In the genomic region with DNA sequence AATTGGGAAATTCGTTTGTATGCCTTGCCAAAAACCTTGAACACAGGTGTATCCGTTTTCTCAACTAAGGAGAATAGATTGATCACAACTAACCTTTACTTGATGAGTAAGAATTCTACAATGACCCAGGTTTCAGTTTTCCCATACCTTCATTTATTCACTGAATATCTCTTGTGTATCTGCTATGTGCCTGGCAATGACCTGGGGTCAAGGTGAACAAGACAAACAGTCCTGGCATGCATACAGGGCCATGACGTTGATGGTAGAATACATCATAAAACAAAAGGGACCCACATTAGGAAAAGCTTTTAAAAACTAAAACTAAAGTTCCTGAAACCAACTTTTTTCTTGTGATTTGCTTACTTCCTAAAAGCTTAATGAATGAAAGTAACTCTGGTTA, we compare ENCODE assay signal across 21 cellular contexts. TPM values are rescaled to one million over a fixed set of nuclear protein-coding genes. Genes with fewer than 3 reads are reported as not detected.
A peak's percentile ranks its signal among the peaks of the same experiment; 100 is the strongest.
DNase-seq lines count a peak whose midpoint lies in the region; ATAC-seq, FAIRE-seq and TF ChIP-seq lines count a peak whose summit lies in the region.
"Had no signal": no experiment of that assay in that cellular context is flagged by ENCODE, and none has a peak within 500 bp of the region (broad histone marks: within the 10 kb centered on the region; RNA-seq: fewer than 3 reads in every experiment).

No MANE protein-coding gene starts in this region.

- FAIRE-seq in HepG2 (lab: Jason Lieb, UNC), result no peak
- FAIRE-seq: A204.1, D721Med, G401.6, GM12891, GM18507 had no signal

- no peak for TF ChIP-seq POLR2A in HepG2 (IDR thresholded peaks at IDR 0.05; ENCODE audit: insufficient read depth in 1 of 2, low read depth in 2 of 2, low read length in 2 of 2)

- CTCF ChIA-PET in HepG2 (lab: Yijun Ruan, JAX; ENCODE audit: low intra/inter-chr PET ratio, low total read pairs), result no interaction called here

- H3K4me3 ChIP-seq in liver (ENCODE audit: low read depth in 1 of 3, low read length in 3 of 3) (no peak overlapping the region), HepG2 (replicated peaks in 1 of 3; ENCODE audit: insufficient read depth in 1 of 3, low read depth in 2 of 3, low read length in 3 of 3) (no peak overlapping the region), WERI-Rb-1 (ENCODE audit: low read depth, low read length) (no peak overlapping the region)

- in situ Hi-C loops in HepG2 (cut with HindIII; ENCODE audit: extremely low pct_ligation_motif_present, low pct_unique_long_range_greater_than_20kb), result no loop called here

- TF ChIP-seq CTCF in liver (IDR thresholded peaks at IDR 0.05; ENCODE audit: low read depth, low read length, missing input control) (no peak), HepG2 (CRISPR knock-in tag; IDR thresholded peaks at IDR 0.05) (no peak), WERI-Rb-1 (IDR thresholded peaks at IDR 0.05; ENCODE audit: low read depth, low read length) (no peak)

- H3K36me3 ChIP-seq in liver (ENCODE audit: control insufficient read depth in 4 of 4, insufficient read depth in 3 of 4, low read depth in 1 of 4, low read length in 3 of 4), result peaks cover 11 to 49% (median 43%) of the 10 kb centered on the region in 4 donors
- H3K36me3 ChIP-seq in HepG2 (replicated peaks in 1 of 2; ENCODE audit: control insufficient read depth in 1 of 2, insufficient read depth in 2 of 2, low read length in 2 of 2), result peaks cover 17 to 65% of the 10 kb centered on the region in 2 experiments; a peak in 4 of 5 replicates
- peaks cover 72% of the 10 kb centered on the region for H3K36me3 ChIP-seq in WERI-Rb-1

- no peak overlapping the region for H3K4me2 ChIP-seq in HepG2 (ENCODE audit: low read depth, low read length)

- no TSS peak for BruUV-seq in HepG2 (replicated peaks; lab: Mats Ljungman, UMichigan)

- DNase-seq in HepG2 (ENCODE audit: low spot score) (no peak), WERI-Rb-1 (no peak), left lobe of liver (ENCODE audit: low spot score) (no peak), hippocampal formation (lab: John Stamatoyannopoulos, UW) (no peak)
- DNase-seq: ACHN; BE2C; C1 segment of cervical spinal cord; Caco-2; CD4-positive, alpha-beta T cell; GOT3; H7; HFFc6 had no signal

- TF ChIP-seq RAD21 in liver (IDR thresholded peaks at IDR 0.05) (no peak), HepG2 (CRISPR knock-in tag; IDR thresholded peaks at IDR 0.05) (no peak)

- H3K9me3 ChIP-seq in liver (ENCODE audit: control insufficient read depth in 4 of 4, low read length in 3 of 4) (no peaks in the 10 kb centered on the region), HepG2 (ENCODE audit: low read length) (no peaks in the 10 kb centered on the region), WERI-Rb-1 (ENCODE audit: severe bottlenecking) (no peaks in the 10 kb centered on the region)
- H3K9me3 ChIP-seq: BE2C, Caco-2 had no signal

- no peaks in the 10 kb centered on the region for H3K79me2 ChIP-seq in HepG2 (ENCODE audit: insufficient read depth, low read length)

- H3K4me1 ChIP-seq in liver (ENCODE audit: control insufficient read depth in 4 of 4, insufficient read depth in 4 of 4, low read length in 3 of 4), result peaks cover 0 to 21% (median 12%) of the 10 kb centered on the region in 4 donors
- no peaks in the 10 kb centered on the region for H3K4me1 ChIP-seq in HepG2 (ENCODE audit: insufficient read depth, low read length)
- H3K4me1 ChIP-seq: Caco-2 had no signal

- H3K27ac ChIP-seq in liver (ENCODE audit: low read depth in 1 of 2, low read length in 2 of 2) (no peak overlapping the region), HepG2 (ENCODE audit: extremely low read length, insufficient read depth, low read length) (no peak overlapping the region), WERI-Rb-1 (peak overlapping the region; percentile 78)

- POLR2A ChIA-PET in HepG2 (lab: Yijun Ruan, JAX), result no interaction called here

- WGBS in liver, result 35% methylated on average over 3 of the region's 3 CpGs
- WGBS in HepG2 (ENCODE audit: low lambda C conversion rate), result 60% methylated on average over 3 of the region's 3 CpGs

- TF ChIP-seq EP300 in HepG2 (IDR thresholded peaks at IDR 0.05; ENCODE audit: low read depth in 2 of 2, low read length in 2 of 2) (no peak), HepG2 (CRISPR knock-in tag; IDR thresholded peaks at IDR 0.05; ENCODE audit: borderline replicate concordance) (no peak)

- H3K27me3 ChIP-seq in liver (ENCODE audit: control insufficient read depth in 4 of 4, insufficient read depth in 4 of 4, low read length in 3 of 4) (no peaks in the 10 kb centered on the region), HepG2 (ENCODE audit: control insufficient read depth in 1 of 2, insufficient read depth in 2 of 2, low read length in 2 of 2) (no peaks in the 10 kb centered on the region), WERI-Rb-1 (ENCODE audit: insufficient read depth, low read depth, severe bottlenecking) (no peaks in the 10 kb centered on the region)
- H3K27me3 ChIP-seq: BE2C had no signal

- H2AFZ ChIP-seq in HepG2 (ENCODE audit: low read length), result no peak overlapping the region

- no peaks in the 10 kb centered on the region for H4K20me1 ChIP-seq in HepG2 (ENCODE audit: insufficient read depth, low read length)

- H3K9ac ChIP-seq in liver (ENCODE audit: low read depth in 1 of 2, low read length in 2 of 2) (no peak overlapping the region), HepG2 (ENCODE audit: insufficient read depth, low read depth, low read length) (no peak overlapping the region)

- no peak for ATAC-seq in HepG2
- ATAC-seq in left lobe of liver, result peak; percentile 43
- ATAC-seq in GM21447 (IDR thresholded peaks at IDR 0.05; ENCODE audit: unreplicated experiment), result no peak
- no peak for ATAC-seq in GM18519 (IDR thresholded peaks at IDR 0.05; ENCODE audit: low FRiP score, unreplicated experiment)
- ATAC-seq: HCT116 had no signal

- intact Hi-C loops in HepG2 (cut with micrococcal nuclease; ENCODE audit: unreplicated experiment), result no loop called here

TF ChIP-seq in liver, 16 proteins besides CTCF, POLR2A, EP300 and RAD21 (continues in another document):
- TF ChIP-seq, protein P1, sequence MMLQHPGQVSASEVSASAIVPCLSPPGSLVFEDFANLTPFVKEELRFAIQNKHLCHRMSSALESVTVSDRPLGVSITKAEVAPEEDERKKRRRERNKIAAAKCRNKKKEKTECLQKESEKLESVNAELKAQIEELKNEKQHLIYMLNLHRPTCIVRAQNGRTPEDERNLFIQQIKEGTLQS (IDR thresholded peaks at IDR 0.05), result no peak

TF ChIP-seq in HepG2, 621 proteins besides CTCF, POLR2A, EP300 and RAD21 (continues in another document):
- TF ChIP-seq LCORL (IDR thresholded peaks at IDR 0.05) (no peak), LCORL (CRISPR knock-in tag; IDR thresholded peaks at IDR 0.05) (no peak), NFE2L1 (CRISPR knock-in tag; IDR thresholded peaks at IDR 0.05; ENCODE audit: borderline replicate concordance) (no peak)

RNA-seq across cellular contexts. Expression of a gene that starts 32.1 kb away (rescaled TPM):
- total RNA-seq in liver, result 10 to 100 TPM; 26.3 to 29.2 TPM
- 10 to 100 TPM; 11.3 to 15.6 TPM for polyA plus RNA-seq in liver
- total RNA-seq in HepG2 (2016; rRNA removed; fragmentation: Illumina TruSeq; extraction: Trizol), result 67.6 and 68.7 TPM in 2 replicates
- 16.6 and 19.3 TPM in 2 replicates for total RNA-seq in HepG2 (2016; cell fraction: cytosol; rRNA removed; fragmentation: Illumina TruSeq; extraction: Trizol; ENCODE audit: low read depth)
- 64.1 and 68.9 TPM in 2 replicates for total RNA-seq in HepG2 (2016; cell fraction: insoluble cytoplasmic fraction; rRNA removed; fragmentation: Illumina TruSeq; extraction: Trizol)
- total RNA-seq in HepG2 (2016; cell fraction: membrane; rRNA removed; fragmentation: Illumina TruSeq; extraction: Trizol), result 19.3 and 22.8 TPM in 2 replicates
- total RNA-seq in HepG2 (2016; cell fraction: nucleus; rRNA removed; fragmentation: Illumina TruSeq; extraction: Trizol), result 56.2 and 67.2 TPM in 2 replicates
- 37.4 and 48.4 TPM in 2 replicates for polyA plus RNA-seq in HepG2 (2011; rRNA removed)
- polyA plus RNA-seq in HepG2 (2011; cell fraction: cytosol; rRNA removed), result 33.5 and 35.4 TPM in 2 replicates
- polyA plus RNA-seq in HepG2 (2011; cell fraction: nucleus; rRNA removed), result 128 and 156 TPM in 2 replicates
- 38.0 and 43.1 TPM in 2 replicates for polyA plus RNA-seq in HepG2 (2012)
- 7.9 and 8.4 TPM in 2 replicates for polyA plus RNA-seq in HepG2 (2016; cell fraction: cytosol; fragmentation: Illumina TruSeq; extraction: Trizol; ENCODE audit: low read depth)
- 64.7 and 72.3 TPM in 2 replicates for polyA plus RNA-seq in HepG2 (2016; cell fraction: insoluble cytoplasmic fraction; fragmentation: Illumina TruSeq; extraction: Trizol; ENCODE audit: low read depth)
- polyA plus RNA-seq in HepG2 (2016; cell fraction: membrane; fragmentation: Illumina TruSeq; extraction: Trizol; ENCODE audit: low read depth), result 9.4 and 13.9 TPM in 2 replicates
- 144 and 154 TPM in 2 replicates for polyA plus RNA-seq in HepG2 (2016; cell fraction: nucleus; fragmentation: Illumina TruSeq; extraction: Trizol; ENCODE audit: insufficient read depth, low read depth)
- polyA minus RNA-seq in HepG2 (2011; rRNA and poly(A)+ RNA removed; ENCODE audit: low replicate concordance), result 34.2 and 70.1 TPM in 2 replicates
- 21.7 and 22.2 TPM in 2 replicates for polyA minus RNA-seq in HepG2 (2011; cell fraction: cytosol; rRNA and poly(A)+ RNA removed)
- 95.5 and 98.0 TPM in 2 replicates for polyA minus RNA-seq in HepG2 (2011; cell fraction: nucleus; rRNA and poly(A)+ RNA removed)
- 17.2 TPM for total RNA-seq in left lobe of liver

RNA-seq across cellular contexts. Expression of a gene that starts 57.3 kb away (rescaled TPM):
- not detected for total RNA-seq in liver
- under 1 TPM; 0.06 to 0.07 TPM for polyA plus RNA-seq in liver
- total RNA-seq in HepG2 (2016; rRNA removed; fragmentation: Illumina TruSeq; extraction: Trizol), result not detected in 2 replicates
- not detected in 2 replicates for total RNA-seq in HepG2 (2016; cell fraction: cytosol; rRNA removed; fragmentation: Illumina TruSeq; extraction: Trizol; ENCODE audit: low read depth)
- total RNA-seq in HepG2 (2016; cell fraction: insoluble cytoplasmic fraction; rRNA removed; fragmentation: Illumina TruSeq; extraction: Trizol), result not detected in 2 replicates
- total RNA-seq in HepG2 (2016; cell fraction: membrane; rRNA removed; fragmentation: Illumina TruSeq; extraction: Trizol), result not detected in 2 replicates
- total RNA-seq in HepG2 (2016; cell fraction: nucleus; rRNA removed; fragmentation: Illumina TruSeq; extraction: Trizol), result not detected in 2 replicates
- polyA plus RNA-seq in HepG2 (2011; rRNA removed), result not detected in 2 replicates
- not detected in 2 replicates for polyA plus RNA-seq in HepG2 (2011; cell fraction: cytosol; rRNA removed)
- not detected in 2 replicates for polyA plus RNA-seq in HepG2 (2011; cell fraction: nucleus; rRNA removed)
- not detected in 2 replicates for polyA plus RNA-seq in HepG2 (2012)
- not detected in 2 replicates for polyA plus RNA-seq in HepG2 (2016; cell fraction: cytosol; fragmentation: Illumina TruSeq; extraction: Trizol; ENCODE audit: low read depth)
- not detected in 2 replicates for polyA plus RNA-seq in HepG2 (2016; cell fraction: insoluble cytoplasmic fraction; fragmentation: Illumina TruSeq; extraction: Trizol; ENCODE audit: low read depth)
- not detected in 2 replicates for polyA plus RNA-seq in HepG2 (2016; cell fraction: membrane; fragmentation: Illumina TruSeq; extraction: Trizol; ENCODE audit: low read depth)
- not detected in 2 replicates for polyA plus RNA-seq in HepG2 (2016; cell fraction: nucleus; fragmentation: Illumina TruSeq; extraction: Trizol; ENCODE audit: insufficient read depth, low read depth)
- polyA minus RNA-seq in HepG2 (2011; rRNA and poly(A)+ RNA removed; ENCODE audit: low replicate concordance), result not detected in 2 replicates
- polyA minus RNA-seq in HepG2 (2011; cell fraction: cytosol; rRNA and poly(A)+ RNA removed), result not detected in 2 replicates
- polyA minus RNA-seq in HepG2 (2011; cell fraction: nucleus; rRNA and poly(A)+ RNA removed), result not detected in 2 replicates
- not detected for total RNA-seq in left lobe of liver
- total RNA-seq: Caco-2; CD4-positive, alpha-beta T cell; H7; HFFc6 had no signal
